ENCODE assay signal across 7 cellular contexts in the genomic region with DNA sequence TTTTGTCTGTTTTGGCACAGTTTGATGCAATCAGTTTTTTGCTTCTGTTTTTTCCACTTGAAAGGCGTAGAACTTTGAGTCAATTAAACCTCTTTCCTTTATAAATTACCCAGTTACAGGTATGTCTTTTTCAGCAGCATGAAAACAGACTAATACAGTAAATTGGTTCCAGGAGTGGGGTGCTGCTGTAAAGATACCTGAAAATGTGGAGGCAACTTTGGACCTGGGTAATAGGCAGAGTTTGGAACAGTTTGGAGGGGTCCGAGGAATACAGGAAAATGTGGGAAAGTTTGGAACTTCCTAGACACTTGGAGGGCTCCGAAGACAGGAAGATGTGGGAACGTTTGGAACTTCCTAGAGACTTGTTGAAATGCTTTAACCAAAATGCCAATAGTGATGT.
"Had no signal": no experiment of that assay in that cellular context is flagged by ENCODE, and none has a peak within 500 bp of the region (broad histone marks: within the 10 kb centered on the region; RNA-seq: fewer than 3 reads in every experiment).

No MANE protein-coding gene starts in this region.

- H3K9ac ChIP-seq: KMS-11 had no signal

- DNase-seq: IMR-90, KBM-7, KG1 had no signal

- H3K27ac ChIP-seq: HL-60, KMS-11 had no signal

- FAIRE-seq: HepG2, HTR-8/SVneo had no signal

- H3K4me2 ChIP-seq: KMS-11 had no signal

- ATAC-seq: HepG2 had no signal
